Comparison of ENCODE assay signal across 1 cellular context in genomic region chr17:28750178-28751047, GRCh38.
TF ChIP-seq lines count a peak whose summit lies in the region.

No MANE protein-coding gene starts in this region.

TF ChIP-seq in K562, 482 proteins besides CTCF, POLR2A, EP300 and RAD21 (continued from another document and continues in another):
- TF ChIP-seq MAZ (CRISPR knock-in tag; conservative IDR thresholded peaks at IDR 0.05 in 1 of 2, IDR thresholded peaks at IDR 0.05 in 1 of 2) (peak; percentile 66 to 96), ZBTB11 (CRISPR knock-in tag; IDR thresholded peaks at IDR 0.05) (0 out of 6 replicates have a peak, but pooled peaks of 1 of the 3 experiments have one; percentile 21), DIDO1 (tag; IDR thresholded peaks at IDR 0.05; ENCODE audit: low read depth) (no peak), ZKSCAN1 (IDR thresholded peaks at IDR 0.05; ENCODE audit: low read depth, low read length) (peak; percentile 30; the same call in 1 of the 2 replicates), GTF3C2 (IDR thresholded peaks at IDR 0.05; ENCODE audit: borderline replicate concordance, extremely low read depth, insufficient read length) (no peak), KDM5B (IDR thresholded peaks at IDR 0.05; ENCODE audit: insufficient replicate concordance, low read depth, low read length) (no peak), CAMTA2 (CRISPR knock-in tag; conservative IDR thresholded peaks at IDR 0.05) (no peak), POLR3G (IDR thresholded peaks at IDR 0.05; ENCODE audit: extremely low read depth, insufficient read length, insufficient replicate concordance) (no peak), ZBED1 (IDR thresholded peaks at IDR 0.05) (no peak), PCBP1 (IDR thresholded peaks at IDR 0.05; ENCODE audit: low read depth, low read length, poor library complexity, severe bottlenecking) (no peak), SMC3 (conservative IDR thresholded peaks at IDR 0.05; ENCODE audit: insufficient read depth, low read depth, low read length) (peak; percentile 99), ZNF583 (CRISPR knock-in tag; IDR thresholded peaks at IDR 0.05) (no peak), KLF13 (tag; IDR thresholded peaks at IDR 0.05; ENCODE audit: borderline replicate concordance, low read depth) (0 out of 2 replicates have a peak, but pooled peaks have one; percentile 39), DNMT1 (IDR thresholded peaks at IDR 0.05) (0 out of 2 replicates have a peak, but pooled peaks have one; percentile 6), NONO (IDR thresholded peaks at IDR 0.05; ENCODE audit: low read depth in 2 of 2, low read length in 1 of 2) (no peak), MYNN (IDR thresholded peaks at IDR 0.05) (peak; percentile 94), MYNN (CRISPR knock-in tag; IDR thresholded peaks at IDR 0.05) (no peak), ETV1 (tag; conservative IDR thresholded peaks at IDR 0.05; ENCODE audit: low read depth) (no peak), CBX3 (IDR thresholded peaks at IDR 0.05; ENCODE audit: borderline replicate concordance in 1 of 2, low read length in 2 of 2) (peak in 1 of 2 experiments; percentile 82; a peak in 2 of 3 replicates), KAT7 (CRISPR knock-in tag; IDR thresholded peaks at IDR 0.05; ENCODE audit: borderline replicate concordance) (peak; percentile 75; the same call in 1 of the 2 replicates), NR2C2 (CRISPR knock-in tag; IDR thresholded peaks at IDR 0.05) (no peak), NR2C2 (tag; IDR thresholded peaks at IDR 0.05) (no peak), DACH1 (IDR thresholded peaks at IDR 0.05; ENCODE audit: partially characterized antibody) (peak; percentile 9), KHSRP (IDR thresholded peaks at IDR 0.05) (no peak), GABPB2 (CRISPR knock-in tag; conservative IDR thresholded peaks at IDR 0.05) (no peak), ZNF408 (CRISPR knock-in tag; IDR thresholded peaks at IDR 0.05; ENCODE audit: low read depth) (no peak), HSF4 (CRISPR knock-in tag; IDR thresholded peaks at IDR 0.05; ENCODE audit: borderline replicate concordance) (no peak), ZNF766 (CRISPR knock-in tag; conservative IDR thresholded peaks at IDR 0.05) (no peak), SETDB1 (IDR thresholded peaks at IDR 0.05; ENCODE audit: low read length) (no peak), YY1 (IDR thresholded peaks at IDR 0.05; ENCODE audit: borderline replicate concordance in 1 of 3, control insufficient read depth in 1 of 3, extremely low read depth in 1 of 3, insufficient read depth in 3 of 3, insufficient read length in 1 of 3, insufficient replicate concordance in 2 of 3, low read depth in 1 of 3, low read length in 2 of 3) (peak in 2 of 3 experiments; percentile 39 to 60)
- TF ChIP-seq, protein P1, sequence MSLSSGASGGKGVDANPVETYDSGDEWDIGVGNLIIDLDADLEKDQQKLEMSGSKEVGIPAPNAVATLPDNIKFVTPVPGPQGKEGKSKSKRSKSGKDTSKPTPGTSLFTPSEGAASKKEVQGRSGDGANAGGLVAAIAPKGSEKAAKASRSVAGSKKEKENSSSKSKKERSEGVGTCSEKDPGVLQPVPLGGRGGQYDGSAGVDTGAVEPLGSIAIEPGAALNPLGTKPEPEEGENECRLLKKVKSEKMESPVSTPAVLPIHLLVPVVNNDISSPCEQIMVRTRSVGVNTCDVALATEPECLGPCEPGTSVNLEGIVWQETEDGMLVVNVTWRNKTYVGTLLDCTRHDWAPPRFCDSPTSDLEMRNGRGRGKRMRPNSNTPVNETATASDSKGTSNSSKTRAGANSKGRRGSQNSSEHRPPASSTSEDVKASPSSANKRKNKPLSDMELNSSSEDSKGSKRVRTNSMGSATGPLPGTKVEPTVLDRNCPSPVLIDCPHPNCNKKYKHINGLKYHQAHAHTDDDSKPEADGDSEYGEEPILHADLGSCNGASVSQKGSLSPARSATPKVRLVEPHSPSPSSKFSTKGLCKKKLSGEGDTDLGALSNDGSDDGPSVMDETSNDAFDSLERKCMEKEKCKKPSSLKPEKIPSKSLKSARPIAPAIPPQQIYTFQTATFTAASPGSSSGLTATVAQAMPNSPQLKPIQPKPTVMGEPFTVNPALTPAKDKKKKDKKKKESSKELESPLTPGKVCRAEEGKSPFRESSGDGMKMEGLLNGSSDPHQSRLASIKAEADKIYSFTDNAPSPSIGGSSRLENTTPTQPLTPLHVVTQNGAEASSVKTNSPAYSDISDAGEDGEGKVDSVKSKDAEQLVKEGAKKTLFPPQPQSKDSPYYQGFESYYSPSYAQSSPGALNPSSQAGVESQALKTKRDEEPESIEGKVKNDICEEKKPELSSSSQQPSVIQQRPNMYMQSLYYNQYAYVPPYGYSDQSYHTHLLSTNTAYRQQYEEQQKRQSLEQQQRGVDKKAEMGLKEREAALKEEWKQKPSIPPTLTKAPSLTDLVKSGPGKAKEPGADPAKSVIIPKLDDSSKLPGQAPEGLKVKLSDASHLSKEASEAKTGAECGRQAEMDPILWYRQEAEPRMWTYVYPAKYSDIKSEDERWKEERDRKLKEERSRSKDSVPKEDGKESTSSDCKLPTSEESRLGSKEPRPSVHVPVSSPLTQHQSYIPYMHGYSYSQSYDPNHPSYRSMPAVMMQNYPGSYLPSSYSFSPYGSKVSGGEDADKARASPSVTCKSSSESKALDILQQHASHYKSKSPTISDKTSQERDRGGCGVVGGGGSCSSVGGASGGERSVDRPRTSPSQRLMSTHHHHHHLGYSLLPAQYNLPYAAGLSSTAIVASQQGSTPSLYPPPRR (CRISPR knock-in tag; IDR thresholded peaks at IDR 0.05; ENCODE audit: borderline replicate concordance): no peak
- TF ChIP-seq, protein P2, sequence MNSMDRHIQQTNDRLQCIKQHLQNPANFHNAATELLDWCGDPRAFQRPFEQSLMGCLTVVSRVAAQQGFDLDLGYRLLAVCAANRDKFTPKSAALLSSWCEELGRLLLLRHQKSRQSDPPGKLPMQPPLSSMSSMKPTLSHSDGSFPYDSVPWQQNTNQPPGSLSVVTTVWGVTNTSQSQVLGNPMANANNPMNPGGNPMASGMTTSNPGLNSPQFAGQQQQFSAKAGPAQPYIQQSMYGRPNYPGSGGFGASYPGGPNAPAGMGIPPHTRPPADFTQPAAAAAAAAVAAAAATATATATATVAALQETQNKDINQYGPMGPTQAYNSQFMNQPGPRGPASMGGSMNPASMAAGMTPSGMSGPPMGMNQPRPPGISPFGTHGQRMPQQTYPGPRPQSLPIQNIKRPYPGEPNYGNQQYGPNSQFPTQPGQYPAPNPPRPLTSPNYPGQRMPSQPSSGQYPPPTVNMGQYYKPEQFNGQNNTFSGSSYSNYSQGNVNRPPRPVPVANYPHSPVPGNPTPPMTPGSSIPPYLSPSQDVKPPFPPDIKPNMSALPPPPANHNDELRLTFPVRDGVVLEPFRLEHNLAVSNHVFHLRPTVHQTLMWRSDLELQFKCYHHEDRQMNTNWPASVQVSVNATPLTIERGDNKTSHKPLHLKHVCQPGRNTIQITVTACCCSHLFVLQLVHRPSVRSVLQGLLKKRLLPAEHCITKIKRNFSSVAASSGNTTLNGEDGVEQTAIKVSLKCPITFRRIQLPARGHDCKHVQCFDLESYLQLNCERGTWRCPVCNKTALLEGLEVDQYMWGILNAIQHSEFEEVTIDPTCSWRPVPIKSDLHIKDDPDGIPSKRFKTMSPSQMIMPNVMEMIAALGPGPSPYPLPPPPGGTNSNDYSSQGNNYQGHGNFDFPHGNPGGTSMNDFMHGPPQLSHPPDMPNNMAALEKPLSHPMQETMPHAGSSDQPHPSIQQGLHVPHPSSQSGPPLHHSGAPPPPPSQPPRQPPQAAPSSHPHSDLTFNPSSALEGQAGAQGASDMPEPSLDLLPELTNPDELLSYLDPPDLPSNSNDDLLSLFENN (IDR thresholded peaks at IDR 0.05; ENCODE audit: low read depth in 2 of 2, low read length in 2 of 2): 0 out of 4 replicates have a peak, but pooled peaks of 1 of the 2 experiments have one; percentile 42
- TF ChIP-seq, protein P3, sequence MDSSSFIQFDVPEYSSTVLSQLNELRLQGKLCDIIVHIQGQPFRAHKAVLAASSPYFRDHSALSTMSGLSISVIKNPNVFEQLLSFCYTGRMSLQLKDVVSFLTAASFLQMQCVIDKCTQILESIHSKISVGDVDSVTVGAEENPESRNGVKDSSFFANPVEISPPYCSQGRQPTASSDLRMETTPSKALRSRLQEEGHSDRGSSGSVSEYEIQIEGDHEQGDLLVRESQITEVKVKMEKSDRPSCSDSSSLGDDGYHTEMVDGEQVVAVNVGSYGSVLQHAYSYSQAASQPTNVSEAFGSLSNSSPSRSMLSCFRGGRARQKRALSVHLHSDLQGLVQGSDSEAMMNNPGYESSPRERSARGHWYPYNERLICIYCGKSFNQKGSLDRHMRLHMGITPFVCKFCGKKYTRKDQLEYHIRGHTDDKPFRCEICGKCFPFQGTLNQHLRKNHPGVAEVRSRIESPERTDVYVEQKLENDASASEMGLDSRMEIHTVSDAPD (CRISPR knock-in tag; IDR thresholded peaks at IDR 0.05): no peak
- TF ChIP-seq, protein P4, sequence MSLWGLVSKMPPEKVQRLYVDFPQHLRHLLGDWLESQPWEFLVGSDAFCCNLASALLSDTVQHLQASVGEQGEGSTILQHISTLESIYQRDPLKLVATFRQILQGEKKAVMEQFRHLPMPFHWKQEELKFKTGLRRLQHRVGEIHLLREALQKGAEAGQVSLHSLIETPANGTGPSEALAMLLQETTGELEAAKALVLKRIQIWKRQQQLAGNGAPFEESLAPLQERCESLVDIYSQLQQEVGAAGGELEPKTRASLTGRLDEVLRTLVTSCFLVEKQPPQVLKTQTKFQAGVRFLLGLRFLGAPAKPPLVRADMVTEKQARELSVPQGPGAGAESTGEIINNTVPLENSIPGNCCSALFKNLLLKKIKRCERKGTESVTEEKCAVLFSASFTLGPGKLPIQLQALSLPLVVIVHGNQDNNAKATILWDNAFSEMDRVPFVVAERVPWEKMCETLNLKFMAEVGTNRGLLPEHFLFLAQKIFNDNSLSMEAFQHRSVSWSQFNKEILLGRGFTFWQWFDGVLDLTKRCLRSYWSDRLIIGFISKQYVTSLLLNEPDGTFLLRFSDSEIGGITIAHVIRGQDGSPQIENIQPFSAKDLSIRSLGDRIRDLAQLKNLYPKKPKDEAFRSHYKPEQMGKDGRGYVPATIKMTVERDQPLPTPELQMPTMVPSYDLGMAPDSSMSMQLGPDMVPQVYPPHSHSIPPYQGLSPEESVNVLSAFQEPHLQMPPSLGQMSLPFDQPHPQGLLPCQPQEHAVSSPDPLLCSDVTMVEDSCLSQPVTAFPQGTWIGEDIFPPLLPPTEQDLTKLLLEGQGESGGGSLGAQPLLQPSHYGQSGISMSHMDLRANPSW (CRISPR knock-in tag; IDR thresholded peaks at IDR 0.05): no peak
- TF ChIP-seq, protein P5, sequence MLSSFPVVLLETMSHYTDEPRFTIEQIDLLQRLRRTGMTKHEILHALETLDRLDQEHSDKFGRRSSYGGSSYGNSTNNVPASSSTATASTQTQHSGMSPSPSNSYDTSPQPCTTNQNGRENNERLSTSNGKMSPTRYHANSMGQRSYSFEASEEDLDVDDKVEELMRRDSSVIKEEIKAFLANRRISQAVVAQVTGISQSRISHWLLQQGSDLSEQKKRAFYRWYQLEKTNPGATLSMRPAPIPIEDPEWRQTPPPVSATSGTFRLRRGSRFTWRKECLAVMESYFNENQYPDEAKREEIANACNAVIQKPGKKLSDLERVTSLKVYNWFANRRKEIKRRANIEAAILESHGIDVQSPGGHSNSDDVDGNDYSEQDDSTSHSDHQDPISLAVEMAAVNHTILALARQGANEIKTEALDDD (IDR thresholded peaks at IDR 0.05): peak; percentile 67
- TF ChIP-seq, protein P6, sequence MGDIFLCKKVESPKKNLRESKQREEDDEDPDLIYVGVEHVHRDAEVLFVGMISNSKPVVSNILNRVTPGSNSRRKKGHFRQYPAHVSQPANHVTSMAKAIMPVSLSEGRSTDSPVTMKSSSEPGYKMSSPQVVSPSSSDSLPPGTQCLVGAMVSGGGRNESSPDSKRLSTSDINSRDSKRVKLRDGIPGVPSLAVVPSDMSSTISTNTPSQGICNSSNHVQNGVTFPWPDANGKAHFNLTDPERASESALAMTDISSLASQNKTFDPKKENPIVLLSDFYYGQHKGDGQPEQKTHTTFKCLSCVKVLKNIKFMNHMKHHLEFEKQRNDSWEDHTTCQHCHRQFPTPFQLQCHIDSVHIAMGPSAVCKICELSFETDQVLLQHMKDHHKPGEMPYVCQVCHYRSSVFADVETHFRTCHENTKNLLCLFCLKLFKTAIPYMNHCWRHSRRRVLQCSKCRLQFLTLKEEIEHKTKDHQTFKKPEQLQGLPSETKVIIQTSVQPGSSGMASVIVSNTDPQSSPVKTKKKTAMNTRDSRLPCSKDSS (IDR thresholded peaks at IDR 0.05; ENCODE audit: low read depth, partially characterized antibody): no peak
